1 cellular context compared by ENCODE assay signal in the genomic region with DNA sequence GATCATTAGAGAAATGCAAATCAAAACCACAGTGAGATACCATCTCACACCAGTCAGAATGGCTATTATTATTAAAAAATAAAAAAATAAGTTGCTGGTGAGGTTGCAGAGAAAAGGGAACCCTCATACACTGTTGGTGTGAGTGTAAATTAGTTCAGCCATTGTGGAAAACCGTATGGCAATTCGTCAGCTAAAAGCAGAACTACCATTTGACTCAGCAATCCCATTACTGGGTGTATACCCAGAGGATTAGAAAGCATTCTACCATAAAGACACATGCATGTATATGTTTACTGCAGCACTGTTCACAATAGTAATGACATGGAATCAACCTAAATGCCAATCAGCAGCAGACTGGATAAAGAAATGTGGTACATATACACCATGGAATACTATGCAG.
A peak's percentile ranks its signal among the peaks of the same experiment; 100 is the strongest.
TF ChIP-seq lines count a peak whose summit lies in the region.

No MANE protein-coding gene starts in this region.

TF ChIP-seq in GM12878, 131 proteins besides CTCF, POLR2A, EP300 and RAD21 (continued from another document):
- TF ChIP-seq SPI1 (IDR thresholded peaks at IDR 0.05; ENCODE audit: borderline replicate concordance, insufficient read depth, low read depth, low read length) (peak; percentile 13; the same call in 1 of the 2 replicates), RAD51 (IDR thresholded peaks at IDR 0.05) (no peak), CREB1 (IDR thresholded peaks at IDR 0.05; ENCODE audit: low read depth) (no peak), ZSCAN29 (IDR thresholded peaks at IDR 0.05) (no peak), HDGF (IDR thresholded peaks at IDR 0.05) (no peak), MEF2B (IDR thresholded peaks at IDR 0.05; ENCODE audit: partially characterized antibody, poor library complexity, severe bottlenecking) (peak; percentile 22), IKZF2 (IDR thresholded peaks at IDR 0.05) (peak in 1 of 2 experiments; percentile 25; a peak in 1 of 4 replicates)
